In genomic region chr1:193059282-193060225, GRCh38 we compare ENCODE assay signal across 8 cellular contexts. TPM values are rescaled to one million over a fixed set of nuclear protein-coding genes. Genes with fewer than 3 reads are reported as not detected.
DNase-seq lines count a peak whose midpoint lies in the region; ATAC-seq and TF ChIP-seq lines count a peak whose summit lies in the region.

TSS of gene RO60 (plus strand) at chr1:193059612. CDS start at chr1:193069055, 9,443 bp downstream.
A gene with protein sequence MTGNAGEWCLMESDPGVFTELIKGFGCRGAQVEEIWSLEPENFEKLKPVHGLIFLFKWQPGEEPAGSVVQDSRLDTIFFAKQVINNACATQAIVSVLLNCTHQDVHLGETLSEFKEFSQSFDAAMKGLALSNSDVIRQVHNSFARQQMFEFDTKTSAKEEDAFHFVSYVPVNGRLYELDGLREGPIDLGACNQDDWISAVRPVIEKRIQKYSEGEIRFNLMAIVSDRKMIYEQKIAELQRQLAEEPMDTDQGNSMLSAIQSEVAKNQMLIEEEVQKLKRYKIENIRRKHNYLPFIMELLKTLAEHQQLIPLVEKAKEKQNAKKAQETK (minus strand): TSS chr1:193059360. CDS start chr1:193059260, 100 bp downstream.

- peaks cover 31 to 76% (median 55%) of the 10 kb centered on the region in 6 donors for H3K4me1 ChIP-seq in spleen

- TF ChIP-seq CTCF in activated B cell treated with CpG ODN at 0.5 μM for 24 hours (IDR thresholded peaks at IDR 0.05) (no peak), spleen (IDR thresholded peaks at IDR 0.05 in 8 of 11, conservative IDR thresholded peaks at IDR 0.05 in 3 of 11) (peak in 3 of 11 experiments; percentile 20 to 35 (median 34))

- ATAC-seq in HG03196 (IDR thresholded peaks at IDR 0.05; ENCODE audit: unreplicated experiment) (peak; percentile 96), activated B cell treated with CpG ODN at 0.5 μM for 24 hours (ENCODE audit: low read depth) (peak; percentile 94)

- 0 to 1% (median 0%) methylated on average over 52 to 81 of the region's 81 CpGs for WGBS in spleen, 5 donors

- in situ Hi-C loops in GM18951 (cut with MboI; ENCODE audit: low sequenced_read_pairs, unreplicated experiment) = no loop called here

- TF ChIP-seq POLR2A in GM18951 (IDR thresholded peaks at IDR 0.05; ENCODE audit: extremely low read depth, insufficient read depth, insufficient read length) (peak; percentile 94), spleen (IDR thresholded peaks at IDR 0.05) (peak; percentile 13 to 81 (median 38))

- H3K4me1 Mint-ChIP-seq in activated B cell treated with CpG ODN at 0.5 μM for 24 hours = peaks cover 54% of the 10 kb centered on the region
- peaks cover 57 to 77% of the 10 kb centered on the region in 2 donors for H3K4me1 Mint-ChIP-seq in immature natural killer cell

- H3K9me3 Mint-ChIP-seq in activated B cell treated with CpG ODN at 0.5 μM for 24 hours (peaks cover 5% of the 10 kb centered on the region), immature natural killer cell (no peaks in the 10 kb centered on the region)

- peak; percentile 92 for DNase-seq in AG08396 (ENCODE audit: low spot score)
- DNase-seq in NCI-H345 (lab: John Stamatoyannopoulos, UW) = peak; percentile 98
- peak; percentile 85 for DNase-seq in activated B cell treated with CpG ODN at 0.5 μM for 24 hours
- peak; percentile 53 to 98 (median 96) for DNase-seq in caudate nucleus (lab: John Stamatoyannopoulos, UW)
- DNase-seq in immature natural killer cell = peak; percentile 95 to 96 (median 95)
- peak; percentile 99 for DNase-seq in spleen

- peaks cover 0 to 2% (median 0%) of the 10 kb centered on the region in 6 donors for H3K36me3 ChIP-seq in spleen

- CTCF ChIA-PET in activated B cell treated with CpG ODN at 0.5 μM for 24 hours (lab: Charles Lee) = interaction anchor here (0.8 to 1.8 kb wide), 7 partner anchors 11 to 582 kb away, joined by 3 to 8 read pairs (median 5); partner anchors contain the start of gene CDC73

- H3K27me3 Mint-ChIP-seq in activated B cell treated with CpG ODN at 0.5 μM for 24 hours (no peaks in the 10 kb centered on the region), immature natural killer cell (ENCODE audit: low read depth in 3 of 3) (peaks cover 8 to 20% (median 12%) of the 10 kb centered on the region in 3 donors)

- H3K27ac ChIP-seq in caudate nucleus (ENCODE audit: low read depth, low read length) (peak within 1 kb of the TSS; percentile 91), spleen (peak within 1 kb of the TSS; percentile 92 to 99 (median 97))

- H3K9me3 ChIP-seq in spleen = no peaks in the 10 kb centered on the region

- H3K27me3 ChIP-seq in spleen (replicated peaks in 1 of 7) = no peaks in the 10 kb centered on the region

- POLR2A ChIA-PET in activated B cell treated with CpG ODN at 0.5 μM for 24 hours (lab: Charles Lee) = interaction anchor here (0.6 to 2.9 kb wide), 11 partner anchors 8 to 450 kb away, joined by 3 to 50 read pairs (median 4); partner anchors contain the start of genes CDC73, GLRX2 and RGS2

- peak within 1 kb of the TSS; percentile 100 for H3K4me3 Mint-ChIP-seq in activated B cell treated with CpG ODN at 0.5 μM for 24 hours
- peak within 1 kb of the TSS; percentile 89 to 100 (median 95) for H3K4me3 Mint-ChIP-seq in immature natural killer cell

- intact Hi-C loops in activated B cell treated with CpG ODN at 0.5 μM for 24 hours (cut with micrococcal nuclease) = loop anchor here (1.0 to 10.0 kb wide), 9 partner anchors 11 to 1229 kb away; partner anchors contain the start of genes CDC73, GLRX2 and RGS1
- intact Hi-C loops in spleen (cut with DNase I; ENCODE audit: low total_unique reads) = loop anchor here (10.0 kb wide), 1 partner anchor 65 kb away; the partner anchor contains the start of gene CDC73

- H3K36me3 Mint-ChIP-seq in activated B cell treated with CpG ODN at 0.5 μM for 24 hours (ENCODE audit: low read depth) = peaks cover 24% of the 10 kb centered on the region
- H3K36me3 Mint-ChIP-seq in immature natural killer cell = peaks cover 0 to 9% (median 3%) of the 10 kb centered on the region in 3 donors

- H3K27ac Mint-ChIP-seq in activated B cell treated with CpG ODN at 0.5 μM for 24 hours (peak within 1 kb of the TSS; percentile 99), immature natural killer cell (peak within 1 kb of the TSS; percentile 95 to 100 (median 98))

- peak within 1 kb of the TSS; percentile 66 to 79 (median 73) for H3K4me3 ChIP-seq in spleen

RNA-seq across cellular contexts. Expression of gene RO60, which starts in this region (rescaled TPM):
- 55.9 and 61.1 TPM in 2 replicates for total RNA-seq in activated B cell treated with CpG ODN at 0.5 μM for 24 hours
- 100 to 1,000 TPM; 105 to 151 (median 149) TPM for polyA plus RNA-seq in immature natural killer cell
- total RNA-seq in spleen = 10 to 100 TPM; 65.3 to 87.1 (median 81.5) TPM
- polyA plus RNA-seq in spleen = 1 to 10 TPM; 4.7 to 7.8 (median 4.7) TPM

RNA-seq across cellular contexts. Expression of the second gene that starts in this region (rescaled TPM):
- total RNA-seq in activated B cell treated with CpG ODN at 0.5 μM for 24 hours (32.3 and 36.4 TPM in 2 replicates), spleen (10 to 100 TPM; 29.4 to 41.7 (median 36.9) TPM)
- polyA plus RNA-seq in immature natural killer cell (100 to 1,000 TPM in 2 of 3 donors, 10 to 100 TPM in 1; 95.6 to 149 (median 111) TPM), spleen (10 to 100 TPM in 2 of 3 donors, 1 to 10 TPM in 1; 9.9 to 16.8 (median 13.5) TPM)

Comparison
In these comparisons a context has a peak if more than half of its experiments do, and no peak if none do; other contexts are left out.
1. Peak in every context shown above with its lines: DNase-seq, ATAC-seq, H3K4me3 ChIP-seq and H3K27ac ChIP-seq.
2. RNA of gene RO60 (polyA plus RNA-seq): 105 to 151 TPM in immature natural killer cell; 4.7 to 7.8 TPM in spleen; every median in the first group is over 10 times any median in the second.
3. RNA of the second gene that starts in this region (polyA plus RNA-seq): 95.6 to 149 TPM in immature natural killer cell; 9.9 to 16.8 TPM in spleen; every median in the first group is over 4 times any median in the second.